ENCODE assay signal across 22 cellular contexts in the genomic region with DNA sequence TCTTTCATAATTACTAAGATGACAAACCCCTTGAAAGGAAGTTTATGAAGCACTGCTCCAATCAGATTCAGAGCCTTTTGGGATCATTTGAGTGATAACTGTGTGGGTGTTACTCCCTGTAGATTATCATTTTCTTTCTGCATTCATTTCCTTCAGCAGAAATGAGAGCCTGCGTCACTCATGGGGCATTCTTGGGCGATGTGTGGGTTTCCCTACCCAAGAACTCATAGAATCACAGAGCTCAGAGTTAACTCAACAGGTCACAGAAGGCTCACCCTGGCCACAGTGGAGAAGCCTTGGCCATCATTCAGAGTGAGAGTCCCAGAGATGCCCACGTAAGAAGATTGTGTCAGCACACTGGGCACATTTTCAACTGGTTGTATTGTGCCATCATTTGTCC.
"Had no signal": no experiment of that assay in that cellular context is flagged by ENCODE, and none has a peak within 500 bp of the region (broad histone marks: within the 10 kb centered on the region; RNA-seq: fewer than 3 reads in every experiment).

No MANE protein-coding gene starts in this region.

- H3K4me1 ChIP-seq: left lung, parathyroid adenoma, right atrium auricular region, upper lobe of left lung had no signal

- H3K4me3 ChIP-seq: coronary artery, esophagus muscularis mucosa, left lung, right atrium auricular region, smooth muscle cell, thoracic aorta, tibial nerve, upper lobe of left lung had no signal

- H3K9me3 ChIP-seq: esophagus muscularis mucosa, left lung, right atrium auricular region, thoracic aorta, tibial nerve, upper lobe of left lung had no signal

- DNase-seq: dermis blood vessel endothelial cell; effector memory CD4-positive, alpha-beta T cell; left cardiac atrium; left lung; mesendoderm; midbrain; naive thymus-derived CD8-positive, alpha-beta T cell; stimulated activated CD4-positive, alpha-beta T cell treated with anti-CD3 and anti-CD28 coated beads, Interleukin-12 subunit alpha, Interleukin-12 subunit beta, amount 100 ng/mL, for 4 hours; stimulated activated CD4-positive, alpha-beta T cell treated with anti-CD3 and anti-CD28 coated beads, Interleukin-1b, Interleukin-23, amount 100 ng/mL, for 48 hours; stimulated activated CD4-positive, alpha-beta T cell treated with anti-CD3 and anti-CD28 coated beads, Interleukin-4, amount 100 ng/mL, for 1 hour; stimulated activated CD8-positive, alpha-beta memory T cell treated with anti-CD3 and anti-CD28 coated beads, Interleukin-4, amount 100 ng/mL, for 48 hours; stimulated activated naive CD8-positive, alpha-beta T cell treated with anti-CD3 and anti-CD28 coated beads, Interleukin-15, Interleukin-2, amounts not matched to agents 100 U/mL and 50 U/mL, for 24 hours; upper lobe of left lung had no signal

- ATAC-seq: left cardiac atrium; left lung; naive thymus-derived CD8-positive, alpha-beta T cell; sciatic nerve; stimulated activated naive CD8-positive, alpha-beta T cell treated with anti-CD3 and anti-CD28 coated beads, Interleukin-15, Interleukin-2, amounts not matched to agents 100 U/mL and 50 U/mL, for 24 hours had no signal

- H3K4me3 Mint-ChIP-seq: naive thymus-derived CD8-positive, alpha-beta T cell had no signal

- H3K36me3 ChIP-seq: esophagus muscularis mucosa, left lung, right atrium auricular region, thoracic aorta, tibial nerve, upper lobe of left lung had no signal

- H3K4me1 Mint-ChIP-seq: naive thymus-derived CD8-positive, alpha-beta T cell had no signal

- H3K36me3 Mint-ChIP-seq: naive thymus-derived CD8-positive, alpha-beta T cell had no signal

- H3K4me2 ChIP-seq: smooth muscle cell had no signal

- H3K27ac ChIP-seq: coronary artery, esophagus muscularis mucosa, left lung, parathyroid adenoma, right atrium auricular region, thoracic aorta, tibial nerve, upper lobe of left lung had no signal

- H2AFZ ChIP-seq: parathyroid adenoma had no signal

- H3K27ac Mint-ChIP-seq: naive thymus-derived CD8-positive, alpha-beta T cell; progenitor cell of endocrine pancreas had no signal

- H3K79me2 ChIP-seq: parathyroid adenoma had no signal
